24 cellular contexts compared by ENCODE assay signal in the genomic region with DNA sequence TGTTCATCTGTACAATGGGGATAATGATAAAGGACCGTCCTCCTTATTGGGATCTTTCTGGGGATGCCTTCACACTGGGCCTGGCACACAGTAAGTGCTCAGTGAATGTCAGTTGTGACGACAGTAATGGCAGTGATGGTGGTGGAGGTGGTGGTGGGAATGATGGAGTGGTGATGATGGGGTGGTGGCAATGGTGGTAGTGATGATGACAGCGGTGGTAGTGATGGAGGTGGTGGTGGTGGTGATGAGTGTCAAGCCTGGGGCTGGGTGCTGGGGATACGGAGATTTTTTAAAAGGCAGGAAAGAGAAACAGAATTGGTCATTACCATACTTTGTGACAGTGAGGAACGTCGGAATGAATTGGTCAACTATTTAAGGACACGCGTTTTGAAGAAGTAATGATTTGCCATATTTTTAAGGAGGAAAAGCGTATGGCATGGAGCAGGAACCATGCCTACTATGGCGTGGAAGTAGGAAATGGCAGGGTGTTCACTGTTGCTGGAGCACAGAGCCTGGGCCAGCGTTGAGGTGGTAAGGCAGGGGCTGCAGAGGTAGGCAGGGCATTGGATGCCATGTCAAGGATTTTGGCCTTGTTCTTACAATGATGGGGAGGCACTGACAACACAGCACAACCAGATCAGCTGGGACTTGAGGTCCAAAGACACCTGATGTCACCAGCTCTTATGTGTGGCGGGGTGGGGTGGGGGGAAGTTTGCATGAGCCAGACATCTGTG.
"Had no signal": no experiment of that assay in that cellular context is flagged by ENCODE, and none has a peak within 500 bp of the region (broad histone marks: within the 10 kb centered on the region; RNA-seq: fewer than 3 reads in every experiment).

No MANE protein-coding gene starts in this region.

- H3K27me3 Mint-ChIP-seq: activated CD4-positive, alpha-beta T cell treated with anti-CD3 and anti-CD28 coated beads, Interleukin-2, amount 10 ng/mL, durations not matched to agents 24 days and 14 days had no signal

- H3K27ac ChIP-seq: adrenal gland, body of pancreas, colonic mucosa had no signal

- ATAC-seq: activated CD4-positive, alpha-beta T cell treated with anti-CD3 and anti-CD28 coated beads for 36 hours; activated naive CD8-positive, alpha-beta T cell treated with anti-CD3 and anti-CD28 coated beads, Interleukin-2, amount 50 U/mL, for 24 hours; activated T-cell treated with anti-CD3 and anti-CD28 coated beads, Interleukin-2, amount 50 U/mL, for 72 hours; body of pancreas; esophagus mucosa had no signal

- H3K27me3 ChIP-seq: adrenal gland, body of pancreas, colonic mucosa had no signal

- H3K4me3 ChIP-seq: adrenal gland, body of pancreas, colonic mucosa had no signal

- H3K4me3 Mint-ChIP-seq: activated CD4-positive, alpha-beta memory T cell treated with anti-CD3 and anti-CD28 coated beads for 36 hours; activated CD4-positive, alpha-beta T cell treated with anti-CD3 and anti-CD28 coated beads for 36 hours; activated CD4-positive, alpha-beta T cell treated with anti-CD3 and anti-CD28 coated beads, Interleukin-2, amount 10 ng/mL, durations not matched to agents 24 days and 14 days; activated naive CD4-positive, alpha-beta T cell treated with anti-CD3 and anti-CD28 coated beads for 36 hours; activated naive CD4-positive, alpha-beta T cell treated with anti-CD3 and anti-CD28 coated beads, Interleukin-2, amount 50 U/mL, for 24 hours; activated naive CD8-positive, alpha-beta T cell treated with anti-CD3 and anti-CD28 coated beads for 36 hours; activated naive CD8-positive, alpha-beta T cell treated with anti-CD3 and anti-CD28 coated beads, Interleukin-2, amount 50 U/mL, for 24 hours; activated T-cell treated with anti-CD3 and anti-CD28 coated beads, Interleukin-2, amount 50 U/mL, for 24 hours; activated T-cell treated with anti-CD3 and anti-CD28 coated beads, Interleukin-2, amount 50 U/mL, for 72 hours had no signal

- H3K4me1 ChIP-seq: adrenal gland, colonic mucosa had no signal

- DNase-seq: activated CD4-positive, alpha-beta memory T cell treated with anti-CD3 and anti-CD28 coated beads for 36 hours; activated CD4-positive, alpha-beta T cell treated with anti-CD3 and anti-CD28 coated beads for 36 hours; activated CD4-positive, alpha-beta T cell treated with anti-CD3 and anti-CD28 coated beads, Interleukin-2, amount 10 ng/mL, durations not matched to agents 24 days and 14 days; activated CD4-positive, CD25-positive, alpha-beta regulatory T cell; activated CD4-positive, CD25-positive, alpha-beta regulatory T cell treated with anti-CD3 and anti-CD28 coated beads, Interleukin-2, amount 50 U/mL, for 72 hours; activated CD8-positive, alpha-beta memory T cell treated with anti-CD3 and anti-CD28 coated beads, Interleukin-2, amount 50 U/mL, for 48 hours; activated naive CD4-positive, alpha-beta T cell treated with anti-CD3 and anti-CD28 coated beads for 36 hours; activated naive CD8-positive, alpha-beta T cell treated with anti-CD3 and anti-CD28 coated beads for 36 hours; activated naive CD8-positive, alpha-beta T cell treated with anti-CD3 and anti-CD28 coated beads, Interleukin-2, amount 50 U/mL, for 24 hours; activated T-cell treated with anti-CD3 and anti-CD28 coated beads for 4 hours; activated T-cell treated with anti-CD3 and anti-CD28 coated beads, Interleukin-2, amount 50 U/mL, for 24 hours; activated T-cell treated with anti-CD3 and anti-CD28 coated beads, Interleukin-2, amount 50 U/mL, for 72 hours; adrenal gland; amygdala; aorta; body of pancreas; central memory CD4-positive, alpha-beta T cell; cerebellar nuclear complex; colonic mucosa; effector CD8-positive, alpha-beta T cell; foreskin fibroblast; T-helper 2 cell had no signal

- H3K36me3 ChIP-seq: adrenal gland, colonic mucosa had no signal

- H3K9me3 Mint-ChIP-seq: activated CD4-positive, alpha-beta memory T cell treated with anti-CD3 and anti-CD28 coated beads for 36 hours; activated CD4-positive, alpha-beta T cell treated with anti-CD3 and anti-CD28 coated beads, Interleukin-2, amount 10 ng/mL, durations not matched to agents 24 days and 14 days; activated naive CD4-positive, alpha-beta T cell treated with anti-CD3 and anti-CD28 coated beads for 36 hours; activated naive CD4-positive, alpha-beta T cell treated with anti-CD3 and anti-CD28 coated beads, Interleukin-2, amount 50 U/mL, for 24 hours; activated naive CD8-positive, alpha-beta T cell treated with anti-CD3 and anti-CD28 coated beads for 36 hours; activated naive CD8-positive, alpha-beta T cell treated with anti-CD3 and anti-CD28 coated beads, Interleukin-2, amount 50 U/mL, for 24 hours; activated T-cell treated with anti-CD3 and anti-CD28 coated beads, Interleukin-2, amount 50 U/mL, for 24 hours; activated T-cell treated with anti-CD3 and anti-CD28 coated beads, Interleukin-2, amount 50 U/mL, for 72 hours had no signal

- H3K9me3 ChIP-seq: adrenal gland, body of pancreas, colonic mucosa had no signal

- H3K36me3 Mint-ChIP-seq: activated CD4-positive, alpha-beta memory T cell treated with anti-CD3 and anti-CD28 coated beads for 36 hours; activated naive CD4-positive, alpha-beta T cell treated with anti-CD3 and anti-CD28 coated beads, Interleukin-2, amount 50 U/mL, for 24 hours; activated naive CD8-positive, alpha-beta T cell treated with anti-CD3 and anti-CD28 coated beads for 36 hours had no signal

- H3K27ac Mint-ChIP-seq: activated CD4-positive, alpha-beta memory T cell treated with anti-CD3 and anti-CD28 coated beads for 36 hours; activated CD4-positive, alpha-beta T cell treated with anti-CD3 and anti-CD28 coated beads for 36 hours; activated CD4-positive, alpha-beta T cell treated with anti-CD3 and anti-CD28 coated beads, Interleukin-2, amount 10 ng/mL, durations not matched to agents 24 days and 14 days; activated naive CD4-positive, alpha-beta T cell treated with anti-CD3 and anti-CD28 coated beads for 36 hours; activated naive CD4-positive, alpha-beta T cell treated with anti-CD3 and anti-CD28 coated beads, Interleukin-2, amount 50 U/mL, for 24 hours; activated naive CD8-positive, alpha-beta T cell treated with anti-CD3 and anti-CD28 coated beads for 36 hours; activated naive CD8-positive, alpha-beta T cell treated with anti-CD3 and anti-CD28 coated beads, Interleukin-2, amount 50 U/mL, for 24 hours; activated T-cell treated with anti-CD3 and anti-CD28 coated beads, Interleukin-2, amount 50 U/mL, for 24 hours; activated T-cell treated with anti-CD3 and anti-CD28 coated beads, Interleukin-2, amount 50 U/mL, for 72 hours had no signal

- H3K4me1 Mint-ChIP-seq: activated CD4-positive, alpha-beta T cell treated with anti-CD3 and anti-CD28 coated beads for 36 hours; activated CD4-positive, alpha-beta T cell treated with anti-CD3 and anti-CD28 coated beads, Interleukin-2, amount 10 ng/mL, durations not matched to agents 24 days and 14 days; activated naive CD4-positive, alpha-beta T cell treated with anti-CD3 and anti-CD28 coated beads, Interleukin-2, amount 50 U/mL, for 24 hours; activated naive CD8-positive, alpha-beta T cell treated with anti-CD3 and anti-CD28 coated beads for 36 hours; activated naive CD8-positive, alpha-beta T cell treated with anti-CD3 and anti-CD28 coated beads, Interleukin-2, amount 50 U/mL, for 24 hours had no signal
